In genomic region chr10:110642204-110642979, GRCh38 we compare ENCODE assay signal across 12 cellular contexts. TPM values are rescaled to one million over a fixed set of nuclear protein-coding genes. Genes with fewer than 3 reads are reported as not detected.
DNase-seq lines count a peak whose midpoint lies in the region; ATAC-seq and TF ChIP-seq lines count a peak whose summit lies in the region.
"Had no signal": no experiment of that assay in that cellular context is flagged by ENCODE, and none has a peak within 500 bp of the region (broad histone marks: within the 10 kb centered on the region; RNA-seq: fewer than 3 reads in every experiment).

No MANE protein-coding gene starts in this region.

- peaks cover 0 to 37% of the 10 kb centered on the region in 2 donors for H3K4me1 ChIP-seq in right atrium auricular region
- H3K4me1 ChIP-seq in tibial artery: peaks cover 0 to 24% (median 21%) of the 10 kb centered on the region in 4 donors

- peak overlapping the region; percentile 72 for H3K4me3 Mint-ChIP-seq in activated T-helper 1 cell treated with anti-CD3 and anti-CD28 coated beads, Interleukin-12 subunit alpha, Interleukin-12 subunit beta, Interleukin-2, Interleukin-4 antibody, amounts not matched to agents 30 ng/mL and 10 ng/mL and 1 ng/mL, durations not matched to agents 14 hours and 24 hours and 36 hours
- peak overlapping the region; percentile 75 for H3K4me3 Mint-ChIP-seq in memory B cell

- TF ChIP-seq CTCF in right atrium auricular region (IDR thresholded peaks at IDR 0.05) (no peak), tibial artery (IDR thresholded peaks at IDR 0.05) (no peak)

- intact Hi-C loops in left cardiac atrium (cut with DNase I) (no loop called here), tibial artery (cut with DNase I; ENCODE audit: low total_unique reads) (no loop called here)
- intact Hi-C loops in activated T-helper 1 cell treated with anti-CD3 and anti-CD28 coated beads, Interleukin-12 subunit alpha, Interleukin-12 subunit beta, Interleukin-2, Interleukin-4 antibody, amounts not matched to agents 30 ng/mL and 10 ng/mL and 1 ng/mL, durations not matched to agents 14 hours and 24 hours and 36 hours (cut with micrococcal nuclease): loop anchor here (1.0 to 2.0 kb wide), 3 partner anchors 30 to 434 kb away; partner anchors contain the start of gene ADRA2A

- H3K27ac ChIP-seq in right atrium auricular region: peak overlapping the region; percentile 85 to 97
- H3K27ac ChIP-seq in tibial artery: no peak overlapping the region
- H3K27ac ChIP-seq: BLaER1 treated with 17β-estradiol and CSF1 and Interleukin-3, amounts not matched to agents 10 nM and 100 nM; SJSA1 had no signal

- H3K27ac Mint-ChIP-seq in activated T-helper 1 cell treated with anti-CD3 and anti-CD28 coated beads, Interleukin-12 subunit alpha, Interleukin-12 subunit beta, Interleukin-2, Interleukin-4 antibody, amounts not matched to agents 30 ng/mL and 10 ng/mL and 1 ng/mL, durations not matched to agents 14 hours and 24 hours and 36 hours: peak overlapping the region; percentile 16
- H3K27ac Mint-ChIP-seq in memory B cell: no peak overlapping the region

- H3K4me1 Mint-ChIP-seq in activated T-helper 1 cell treated with anti-CD3 and anti-CD28 coated beads, Interleukin-12 subunit alpha, Interleukin-12 subunit beta, Interleukin-2, Interleukin-4 antibody, amounts not matched to agents 30 ng/mL and 10 ng/mL and 1 ng/mL, durations not matched to agents 14 hours and 24 hours and 36 hours (ENCODE audit: low read depth): peaks cover 27% of the 10 kb centered on the region
- peaks cover 10% of the 10 kb centered on the region for H3K4me1 Mint-ChIP-seq in memory B cell

- H3K27me3 Mint-ChIP-seq in activated T-helper 1 cell treated with anti-CD3 and anti-CD28 coated beads, Interleukin-12 subunit alpha, Interleukin-12 subunit beta, Interleukin-2, Interleukin-4 antibody, amounts not matched to agents 30 ng/mL and 10 ng/mL and 1 ng/mL, durations not matched to agents 14 hours and 24 hours and 36 hours (ENCODE audit: insufficient read depth): peaks cover 65% of the 10 kb centered on the region
- H3K27me3 Mint-ChIP-seq in memory B cell: peaks cover 26% of the 10 kb centered on the region

- no peak for DNase-seq in right atrium auricular region (ENCODE audit: low spot score)
- DNase-seq in left cardiac atrium: no peak
- DNase-seq in activated T-helper 1 cell treated with anti-CD3 and anti-CD28 coated beads, Interleukin-12 subunit alpha, Interleukin-12 subunit beta, Interleukin-2, Interleukin-4 antibody, amounts not matched to agents 30 ng/mL and 10 ng/mL and 1 ng/mL, durations not matched to agents 14 hours and 24 hours and 36 hours (ENCODE audit: low spot score): no peak
- no peak for DNase-seq in memory B cell (ENCODE audit: low spot score in 2 of 2)
- DNase-seq in tibial artery: no peak
- no peak for DNase-seq in NCI-H345 (lab: John Stamatoyannopoulos, UW)
- DNase-seq: activated CD4-positive, alpha-beta T cell treated with anti-CD3 and anti-CD28 coated beads for 1 hour; NCI-H1417 treated with DMSO at 0.1 percent for 48 hours had no signal

- H3K9me3 ChIP-seq in right atrium auricular region (no peaks in the 10 kb centered on the region), tibial artery (no peaks in the 10 kb centered on the region)
- H3K9me3 ChIP-seq: SJSA1 had no signal

- H3K36me3 ChIP-seq in right atrium auricular region: no peaks in the 10 kb centered on the region
- no peaks in the 10 kb centered on the region for H3K36me3 ChIP-seq in tibial artery
- H3K36me3 ChIP-seq: BLaER1 treated with 17β-estradiol and CSF1 and Interleukin-3, amounts not matched to agents 10 nM and 100 nM had no signal

- peaks cover 6% of the 10 kb centered on the region for H3K36me3 Mint-ChIP-seq in activated T-helper 1 cell treated with anti-CD3 and anti-CD28 coated beads, Interleukin-12 subunit alpha, Interleukin-12 subunit beta, Interleukin-2, Interleukin-4 antibody, amounts not matched to agents 30 ng/mL and 10 ng/mL and 1 ng/mL, durations not matched to agents 14 hours and 24 hours and 36 hours (ENCODE audit: low read depth)
- H3K36me3 Mint-ChIP-seq in memory B cell: no peaks in the 10 kb centered on the region

- ATAC-seq in left cardiac atrium (no peak), memory B cell (ENCODE audit: low read depth) (no peak), HG03159 (IDR thresholded peaks at IDR 0.05; ENCODE audit: unreplicated experiment) (no peak), HG03354 (IDR thresholded peaks at IDR 0.05; ENCODE audit: poor library complexity, severe bottlenecking, unreplicated experiment) (no peak)

- no peaks in the 10 kb centered on the region for H3K9me3 Mint-ChIP-seq in activated T-helper 1 cell treated with anti-CD3 and anti-CD28 coated beads, Interleukin-12 subunit alpha, Interleukin-12 subunit beta, Interleukin-2, Interleukin-4 antibody, amounts not matched to agents 30 ng/mL and 10 ng/mL and 1 ng/mL, durations not matched to agents 14 hours and 24 hours and 36 hours
- peaks cover 1% of the 10 kb centered on the region for H3K9me3 Mint-ChIP-seq in memory B cell

- H3K4me3 ChIP-seq in right atrium auricular region (peak overlapping the region in 1 of 2 donors; percentile 65), tibial artery (no peak overlapping the region)

- no peaks in the 10 kb centered on the region for H3K27me3 ChIP-seq in right atrium auricular region
- peaks cover 3 to 33% of the 10 kb centered on the region in 2 donors for H3K27me3 ChIP-seq in tibial artery
- H3K27me3 ChIP-seq: SJSA1 had no signal

RNA-seq across cellular contexts. Expression of gene RBM20, which starts 1.7 kb away (rescaled TPM):
- total RNA-seq in right atrium auricular region (10 to 100 TPM; 51.7 to 59.9 TPM), left cardiac atrium (10 to 100 TPM; 37.2 to 44.1 TPM)
- total RNA-seq in activated T-helper 1 cell treated with anti-CD3 and anti-CD28 coated beads, Interleukin-12 subunit alpha, Interleukin-12 subunit beta, Interleukin-2, Interleukin-4 antibody, amounts not matched to agents 30 ng/mL and 10 ng/mL and 1 ng/mL, durations not matched to agents 14 hours and 24 hours and 36 hours: not detected in 2 replicates

Comparison
In these comparisons a context has a peak if more than half of its experiments do, and no peak if none do; other contexts are left out.
1. H3K27ac ChIP-seq: peak in right atrium auricular region (2 of 2); none in tibial artery (0 of 2).
2. RNA of gene RBM20, which starts 1.7 kb away (total RNA-seq): 51.7 to 59.9 TPM in right atrium auricular region and 37.2 to 44.1 TPM in left cardiac atrium; not detected in activated T-helper 1 cell treated with anti-CD3 and anti-CD28 coated beads, Interleukin-12 subunit alpha, Interleukin-12 subunit beta, Interleukin-2, Interleukin-4 antibody, amounts not matched to agents 30 ng/mL and 10 ng/mL and 1 ng/mL, durations not matched to agents 14 hours and 24 hours and 36 hours; every median in the first group is over 10 times any median in the second.